8 cellular contexts compared by ENCODE assay signal in the genomic region with DNA sequence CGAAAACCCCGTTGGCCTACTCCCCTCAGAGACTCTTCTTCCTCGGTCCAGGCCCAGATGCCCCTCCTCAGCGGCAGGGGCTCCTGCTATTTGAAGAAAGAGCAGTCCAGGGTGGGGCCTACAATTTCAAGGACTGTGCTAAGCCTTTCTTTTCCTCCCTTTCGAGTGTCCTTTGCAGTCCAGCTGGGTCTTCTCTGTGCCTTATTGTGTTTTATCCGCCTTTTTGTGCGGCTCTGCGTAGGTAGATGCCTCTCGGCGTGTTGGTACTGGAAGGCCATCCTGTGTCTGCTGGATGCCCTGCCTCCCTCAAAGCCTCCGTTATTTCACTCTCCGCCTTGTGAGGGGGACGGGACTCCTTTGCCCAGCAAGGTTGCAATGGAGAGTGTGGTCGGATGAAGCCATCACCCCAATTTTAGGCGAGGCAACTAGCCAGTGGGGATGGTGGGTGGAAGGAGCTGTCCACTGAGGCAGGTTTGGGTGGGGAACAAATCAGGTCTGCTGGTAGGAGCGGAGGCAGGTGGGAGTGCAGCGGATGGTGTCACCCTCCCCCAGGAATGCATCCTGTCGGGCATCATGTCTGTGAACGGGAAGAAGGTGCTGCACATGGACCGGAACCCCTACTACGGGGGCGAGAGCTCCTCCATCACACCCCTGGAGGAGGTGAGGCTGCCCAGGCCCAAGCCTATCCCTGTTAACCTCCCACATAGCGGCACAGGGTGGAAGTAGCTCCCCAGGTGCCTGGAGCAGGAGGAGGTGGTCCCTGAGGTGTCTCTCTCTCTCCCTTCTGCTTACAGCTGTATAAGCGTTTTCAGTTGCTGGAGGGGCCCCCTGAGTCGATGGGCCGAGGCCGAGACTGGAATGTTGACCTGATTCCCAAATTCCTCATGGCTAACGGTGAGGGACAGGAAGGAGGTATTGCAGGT. TPM values are rescaled to one million over a fixed set of nuclear protein-coding genes. Genes with fewer than 3 reads are reported as not detected.
A peak's percentile ranks its signal among the peaks of the same experiment; 100 is the strongest.
DNase-seq lines count a peak whose midpoint lies in the region; ATAC-seq and TF ChIP-seq lines count a peak whose summit lies in the region.

No MANE protein-coding gene starts in this region.

- CTCF ChIA-PET in HEK293T (lab: Yijun Ruan, JAX), result no interaction called here

- no peak for ATAC-seq in effector memory CD8-positive, alpha-beta T cell (replicated peaks)
- ATAC-seq in GM21360 (IDR thresholded peaks at IDR 0.05; ENCODE audit: unreplicated experiment) (no peak), HG02678 (IDR thresholded peaks at IDR 0.05; ENCODE audit: unreplicated experiment) (no peak)

- TF ChIP-seq CTCF in CD14-positive monocyte (IDR thresholded peaks at IDR 0.05), result no peak

- H3K27me3 ChIP-seq in NT2/D1 (ENCODE audit: insufficient read depth, insufficient read length), result no peaks in the 10 kb centered on the region
- H3K27me3 ChIP-seq in neuron (ENCODE audit: insufficient read depth, low read length), result no peaks in the 10 kb centered on the region

- H3K4me1 Mint-ChIP-seq in CD14-positive monocyte, result peaks cover 20% of the 10 kb centered on the region
- H3K4me1 Mint-ChIP-seq in effector memory CD8-positive, alpha-beta T cell (ENCODE audit: low read depth in 2 of 2), result peaks cover 4 to 17% of the 10 kb centered on the region in 2 donors

- POLR2A ChIA-PET in HEK293T (lab: Yijun Ruan, JAX), result interaction anchor here (0.8 to 1.5 kb wide), 4 partner anchors 10 to 52 kb away, joined by 3 to 5 read pairs (median 4); partner anchors contain the start of genes ATP6AP1 and SLC10A3

- peak overlapping the region in 6 of 7 donors; percentile 40 to 79 (median 66) for H3K27ac Mint-ChIP-seq in CD14-positive monocyte
- peak overlapping the region; percentile 85 to 87 for H3K27ac Mint-ChIP-seq in effector memory CD8-positive, alpha-beta T cell

- peaks cover 58 to 74% of the 10 kb centered on the region in 2 donors for H3K36me3 Mint-ChIP-seq in CD14-positive monocyte
- peaks cover 47% of the 10 kb centered on the region for H3K36me3 Mint-ChIP-seq in effector memory CD8-positive, alpha-beta T cell (ENCODE audit: insufficient read depth)

- DNase-seq in CD14-positive monocyte (ENCODE audit: low spot score) (no peak), NT2/D1 (ENCODE audit: low read depth, low spot score) (no peak), HEK293T (ENCODE audit: extremely low spot score) (no peak), GM19240 (ENCODE audit: insufficient read length, low spot score) (no peak)
- DNase-seq in effector memory CD8-positive, alpha-beta T cell, result no peak

- no peak overlapping the region for H2AFZ ChIP-seq in neuron (ENCODE audit: low read depth, low read length)

- peaks cover 0 to 18% (median 0%) of the 10 kb centered on the region in 3 donors for H3K27me3 Mint-ChIP-seq in CD14-positive monocyte (ENCODE audit: low read depth in 3 of 3)
- H3K27me3 Mint-ChIP-seq in effector memory CD8-positive, alpha-beta T cell, result no peaks in the 10 kb centered on the region

- H3K9me3 ChIP-seq in NT2/D1 (ENCODE audit: insufficient read depth, low read length) (no peaks in the 10 kb centered on the region), neuron (ENCODE audit: low read length) (no peaks in the 10 kb centered on the region)

- H3K4me1 ChIP-seq in NT2/D1 (ENCODE audit: insufficient read depth, insufficient read length), result no peaks in the 10 kb centered on the region
- peaks cover 16% of the 10 kb centered on the region for H3K4me1 ChIP-seq in neuron (ENCODE audit: insufficient read depth, low read length)

- H3K9me3 Mint-ChIP-seq in CD14-positive monocyte, result peaks cover 0 to 17% (median 11%) of the 10 kb centered on the region in 7 donors
- H3K9me3 Mint-ChIP-seq in effector memory CD8-positive, alpha-beta T cell, result no peaks in the 10 kb centered on the region

- H3K4me3 Mint-ChIP-seq in CD14-positive monocyte, result peak overlapping the region; percentile 85 to 86
- H3K4me3 Mint-ChIP-seq in effector memory CD8-positive, alpha-beta T cell, result peak overlapping the region; percentile 81 to 89

- intact Hi-C loops in CD14-positive monocyte (cut with micrococcal nuclease), result loop anchor here in 1 of 2 donors (5.0 kb wide), 1 partner anchor 36 kb away; no protein-coding TSS in a partner anchor

- peaks cover 69% of the 10 kb centered on the region for H3K36me3 ChIP-seq in NT2/D1 (ENCODE audit: insufficient read depth, insufficient read length, low read length)
- peaks cover 43% of the 10 kb centered on the region for H3K36me3 ChIP-seq in neuron (ENCODE audit: insufficient read depth, low read length)

- peak overlapping the region; percentile 56 for H3K9ac ChIP-seq in NT2/D1 (ENCODE audit: insufficient read length, low read depth)

- H3K4me3 ChIP-seq in NT2/D1 (ENCODE audit: insufficient read length, low read depth), result peak overlapping the region; percentile 56
- peak overlapping the region; percentile 55 for H3K4me3 ChIP-seq in neuron (ENCODE audit: low read length)

TF ChIP-seq in HEK293T, 16 proteins besides CTCF, POLR2A, EP300 and RAD21:
- TF ChIP-seq FOXM1 (IDR thresholded peaks at IDR 0.05; ENCODE audit: borderline replicate concordance) (no peak), TARDBP (IDR thresholded peaks at IDR 0.05) (no peak), ZNF384 (IDR thresholded peaks at IDR 0.05) (no peak), SUZ12 (IDR thresholded peaks at IDR 0.05) (no peak), SP1 (IDR thresholded peaks at IDR 0.05) (no peak), LEF1 (IDR thresholded peaks at IDR 0.05; ENCODE audit: borderline replicate concordance) (no peak), NFRKB (IDR thresholded peaks at IDR 0.05) (no peak), HDGF (IDR thresholded peaks at IDR 0.05; ENCODE audit: borderline replicate concordance) (no peak), BHLHE40 (IDR thresholded peaks at IDR 0.05; ENCODE audit: borderline replicate concordance) (no peak), FOXK2 (IDR thresholded peaks at IDR 0.05) (no peak), L3MBTL2 (conservative IDR thresholded peaks at IDR 0.05) (no peak), ARNT (IDR thresholded peaks at IDR 0.05) (no peak), CTBP1 (IDR thresholded peaks at IDR 0.05; ENCODE audit: borderline replicate concordance) (no peak), ELF4 (IDR thresholded peaks at IDR 0.05) (no peak), FOXA1 (IDR thresholded peaks at IDR 0.05) (no peak), PKNOX1 (IDR thresholded peaks at IDR 0.05) (no peak)

RNA-seq across cellular contexts. Expression of gene GDI1, which starts 1.3 kb away (rescaled TPM):
- 10 to 100 TPM; 15.8 to 21.3 TPM for polyA plus RNA-seq in CD14-positive monocyte

RNA-seq across cellular contexts. Expression of gene FAM50A, which starts 5.7 kb away (rescaled TPM):
- 10 to 100 TPM; 23.9 to 46.4 TPM for polyA plus RNA-seq in CD14-positive monocyte

RNA-seq across cellular contexts. Expression of gene ATP6AP1, which starts 9.8 kb away (rescaled TPM):
- polyA plus RNA-seq in CD14-positive monocyte, result 100 to 1,000 TPM; 116 to 145 TPM

RNA-seq across cellular contexts. Expression of gene PLXNA3, which starts 19.8 kb away (rescaled TPM):
- polyA plus RNA-seq in CD14-positive monocyte, result under 1 TPM in 1 of 2 donors, not detected in 1; 0.02 TPM

RNA-seq across cellular contexts. Expression of gene TAFAZZIN, which starts 26.9 kb away (rescaled TPM):
- 10 to 100 TPM; 21.7 to 21.9 TPM for polyA plus RNA-seq in CD14-positive monocyte
